ENCODE assay signal across 11 cellular contexts in genomic region chr22:46936378-46936916, GRCh38.
A peak's percentile ranks its signal among the peaks of the same experiment; 100 is the strongest.
DNase-seq lines count a peak whose midpoint lies in the region; ATAC-seq and TF ChIP-seq lines count a peak whose summit lies in the region.
"Had no signal": no experiment of that assay in that cellular context is flagged by ENCODE, and none has a peak within 500 bp of the region (broad histone marks: within the 10 kb centered on the region; RNA-seq: fewer than 3 reads in every experiment).

No MANE protein-coding gene starts in this region.

- peaks cover 39% of the 10 kb centered on the region for H3K4me1 Mint-ChIP-seq in central memory CD8-positive, alpha-beta T cell
- H3K4me1 Mint-ChIP-seq in mesothelial cell of epicardium = peaks cover 32% of the 10 kb centered on the region
- peaks cover 16% of the 10 kb centered on the region for H3K4me1 Mint-ChIP-seq in progenitor cell of endocrine pancreas (ENCODE audit: low read depth)

- no peaks in the 10 kb centered on the region for H3K27me3 Mint-ChIP-seq in central memory CD8-positive, alpha-beta T cell
- H3K27me3 Mint-ChIP-seq in mesothelial cell of epicardium (ENCODE audit: low read depth) (no peaks in the 10 kb centered on the region), progenitor cell of endocrine pancreas (no peaks in the 10 kb centered on the region)

- DNase-seq in M059J (ENCODE audit: low read depth) (peak; percentile 34), mesothelial cell of epicardium (ENCODE audit: low spot score in 2 of 2, unreplicated experiment in 2 of 2) (no peak), progenitor cell of endocrine pancreas (ENCODE audit: low spot score, unreplicated experiment) (no peak), NCI-H128 (lab: John Stamatoyannopoulos, UW; ENCODE audit: unreplicated experiment) (no peak)
- DNase-seq in central memory CD8-positive, alpha-beta T cell (ENCODE audit: low spot score in 2 of 2) = no peak
- DNase-seq: sigmoid colon, T1000 had no signal

- no peak for TF ChIP-seq CTCF in 22Rv1 (IDR thresholded peaks at IDR 0.05)
- TF ChIP-seq CTCF in mesothelial cell of epicardium (IDR thresholded peaks at IDR 0.05; ENCODE audit: unreplicated experiment) = no peak
- TF ChIP-seq CTCF in progenitor cell of endocrine pancreas (IDR thresholded peaks at IDR 0.05; ENCODE audit: unreplicated experiment) = no peak

- H3K27ac ChIP-seq in 22Rv1 = peak overlapping the region; percentile 12; the same call in 1 of the 2 replicates
- H3K27ac ChIP-seq: epithelial cell of prostate, sigmoid colon had no signal

- ATAC-seq in central memory CD8-positive, alpha-beta T cell (replicated peaks; ENCODE audit: extremely low read depth, poor library complexity, severe bottlenecking) = no peak
- ATAC-seq in HG03565 (IDR thresholded peaks at IDR 0.05; ENCODE audit: unreplicated experiment) (no peak), HG03159 (IDR thresholded peaks at IDR 0.05; ENCODE audit: unreplicated experiment) (no peak)

- no peak overlapping the region for H3K4me3 Mint-ChIP-seq in central memory CD8-positive, alpha-beta T cell
- H3K4me3 Mint-ChIP-seq in mesothelial cell of epicardium = no peak overlapping the region
- H3K4me3 Mint-ChIP-seq in progenitor cell of endocrine pancreas (ENCODE audit: low read depth) = no peak overlapping the region

- peaks cover 12% of the 10 kb centered on the region for H3K36me3 Mint-ChIP-seq in central memory CD8-positive, alpha-beta T cell (ENCODE audit: insufficient read depth)
- H3K36me3 Mint-ChIP-seq in mesothelial cell of epicardium (peaks cover 12% of the 10 kb centered on the region), progenitor cell of endocrine pancreas (ENCODE audit: insufficient read depth) (peaks cover 10% of the 10 kb centered on the region)

- no peaks in the 10 kb centered on the region for H3K9me3 Mint-ChIP-seq in central memory CD8-positive, alpha-beta T cell
- no peaks in the 10 kb centered on the region for H3K9me3 Mint-ChIP-seq in mesothelial cell of epicardium
- H3K9me3 Mint-ChIP-seq in progenitor cell of endocrine pancreas (ENCODE audit: low read depth) = no peaks in the 10 kb centered on the region

- H3K27ac Mint-ChIP-seq in central memory CD8-positive, alpha-beta T cell (ENCODE audit: low read depth) = peak overlapping the region; percentile 17
- H3K27ac Mint-ChIP-seq in mesothelial cell of epicardium (peak overlapping the region; percentile 75), progenitor cell of endocrine pancreas (no peak overlapping the region)
